Comparison of ENCODE assay signal across 1 cellular context in the genomic region with DNA sequence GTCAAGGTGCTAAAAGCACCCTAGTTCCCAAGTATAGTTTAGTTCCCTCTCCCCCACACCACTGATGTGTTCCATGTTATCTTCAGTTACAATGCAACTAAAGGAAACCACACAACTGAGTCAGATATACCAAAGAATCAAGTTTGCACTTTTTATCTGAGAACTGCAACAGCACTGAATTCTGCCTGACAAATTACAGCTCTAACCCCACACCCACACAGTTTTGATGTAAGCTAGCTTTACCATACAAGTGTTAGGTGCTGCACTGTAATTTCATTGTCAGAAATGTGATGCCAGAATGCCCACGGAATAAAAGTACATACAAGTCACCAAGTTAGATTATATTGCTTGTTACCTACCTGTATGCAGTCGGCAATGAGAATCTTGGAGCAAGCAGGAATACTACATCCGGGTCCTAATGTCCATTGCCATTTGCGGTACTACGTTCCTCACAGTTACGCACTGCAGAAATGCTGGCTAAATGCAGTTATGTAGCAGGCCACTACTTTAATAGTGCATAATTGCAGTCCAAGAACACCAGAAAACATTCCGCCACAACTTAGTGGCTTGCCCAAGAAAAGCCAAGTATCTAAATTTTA.
A peak's percentile ranks its signal among the peaks of the same experiment; 100 is the strongest.
TF ChIP-seq lines count a peak whose summit lies in the region.

No MANE protein-coding gene starts in this region.

TF ChIP-seq in K562, 482 proteins besides CTCF, POLR2A, EP300 and RAD21 (continued from another document and continues in another):
- TF ChIP-seq, protein P1, sequence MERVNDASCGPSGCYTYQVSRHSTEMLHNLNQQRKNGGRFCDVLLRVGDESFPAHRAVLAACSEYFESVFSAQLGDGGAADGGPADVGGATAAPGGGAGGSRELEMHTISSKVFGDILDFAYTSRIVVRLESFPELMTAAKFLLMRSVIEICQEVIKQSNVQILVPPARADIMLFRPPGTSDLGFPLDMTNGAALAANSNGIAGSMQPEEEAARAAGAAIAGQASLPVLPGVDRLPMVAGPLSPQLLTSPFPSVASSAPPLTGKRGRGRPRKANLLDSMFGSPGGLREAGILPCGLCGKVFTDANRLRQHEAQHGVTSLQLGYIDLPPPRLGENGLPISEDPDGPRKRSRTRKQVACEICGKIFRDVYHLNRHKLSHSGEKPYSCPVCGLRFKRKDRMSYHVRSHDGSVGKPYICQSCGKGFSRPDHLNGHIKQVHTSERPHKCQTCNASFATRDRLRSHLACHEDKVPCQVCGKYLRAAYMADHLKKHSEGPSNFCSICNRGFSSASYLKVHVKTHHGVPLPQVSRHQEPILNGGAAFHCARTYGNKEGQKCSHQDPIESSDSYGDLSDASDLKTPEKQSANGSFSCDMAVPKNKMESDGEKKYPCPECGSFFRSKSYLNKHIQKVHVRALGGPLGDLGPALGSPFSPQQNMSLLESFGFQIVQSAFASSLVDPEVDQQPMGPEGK (CRISPR knock-in tag; IDR thresholded peaks at IDR 0.05; ENCODE audit: borderline replicate concordance), result no peak
- TF ChIP-seq IFI16 (CRISPR knock-in tag; IDR thresholded peaks at IDR 0.05), result no peak
- no peak for TF ChIP-seq ZNF644 (tag; IDR thresholded peaks at IDR 0.05; ENCODE audit: low read depth)
- TF ChIP-seq, protein P2, sequence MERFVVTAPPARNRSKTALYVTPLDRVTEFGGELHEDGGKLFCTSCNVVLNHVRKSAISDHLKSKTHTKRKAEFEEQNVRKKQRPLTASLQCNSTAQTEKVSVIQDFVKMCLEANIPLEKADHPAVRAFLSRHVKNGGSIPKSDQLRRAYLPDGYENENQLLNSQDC (CRISPR knock-in tag; IDR thresholded peaks at IDR 0.05), result 0 out of 2 replicates have a peak, but pooled peaks have one; percentile 25
- TF ChIP-seq NFYB (IDR thresholded peaks at IDR 0.05; ENCODE audit: extremely low read depth, insufficient read length), result no peak
- TF ChIP-seq, protein P3, sequence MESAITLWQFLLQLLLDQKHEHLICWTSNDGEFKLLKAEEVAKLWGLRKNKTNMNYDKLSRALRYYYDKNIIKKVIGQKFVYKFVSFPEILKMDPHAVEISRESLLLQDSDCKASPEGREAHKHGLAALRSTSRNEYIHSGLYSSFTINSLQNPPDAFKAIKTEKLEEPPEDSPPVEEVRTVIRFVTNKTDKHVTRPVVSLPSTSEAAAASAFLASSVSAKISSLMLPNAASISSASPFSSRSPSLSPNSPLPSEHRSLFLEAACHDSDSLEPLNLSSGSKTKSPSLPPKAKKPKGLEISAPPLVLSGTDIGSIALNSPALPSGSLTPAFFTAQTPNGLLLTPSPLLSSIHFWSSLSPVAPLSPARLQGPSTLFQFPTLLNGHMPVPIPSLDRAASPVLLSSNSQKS (CRISPR knock-in tag; IDR thresholded peaks at IDR 0.05), result peak; percentile 72; the same call in 1 of the 2 replicates
- TF ChIP-seq SMAD3 (CRISPR knock-in tag; conservative IDR thresholded peaks at IDR 0.05), result 0 out of 2 replicates have a peak, but pooled peaks have one; percentile 48
- TF ChIP-seq NCOR1 (IDR thresholded peaks at IDR 0.05), result peak; percentile 59
- no peak for TF ChIP-seq SRSF1 (IDR thresholded peaks at IDR 0.05; ENCODE audit: low read depth, low read length)
- TF ChIP-seq TAF9B (IDR thresholded peaks at IDR 0.05; ENCODE audit: partially characterized antibody), result no peak
- TF ChIP-seq, protein P4, sequence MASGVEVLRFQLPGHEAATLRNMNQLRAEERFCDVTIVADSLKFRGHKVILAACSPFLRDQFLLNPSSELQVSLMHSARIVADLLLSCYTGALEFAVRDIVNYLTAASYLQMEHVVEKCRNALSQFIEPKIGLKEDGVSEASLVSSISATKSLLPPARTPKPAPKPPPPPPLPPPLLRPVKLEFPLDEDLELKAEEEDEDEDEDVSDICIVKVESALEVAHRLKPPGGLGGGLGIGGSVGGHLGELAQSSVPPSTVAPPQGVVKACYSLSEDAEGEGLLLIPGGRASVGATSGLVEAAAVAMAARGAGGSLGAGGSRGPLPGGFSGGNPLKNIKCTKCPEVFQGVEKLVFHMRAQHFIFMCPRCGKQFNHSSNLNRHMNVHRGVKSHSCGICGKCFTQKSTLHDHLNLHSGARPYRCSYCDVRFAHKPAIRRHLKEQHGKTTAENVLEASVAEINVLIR (CRISPR knock-in tag; IDR thresholded peaks at IDR 0.05), result no peak
- TF ChIP-seq, protein P5, sequence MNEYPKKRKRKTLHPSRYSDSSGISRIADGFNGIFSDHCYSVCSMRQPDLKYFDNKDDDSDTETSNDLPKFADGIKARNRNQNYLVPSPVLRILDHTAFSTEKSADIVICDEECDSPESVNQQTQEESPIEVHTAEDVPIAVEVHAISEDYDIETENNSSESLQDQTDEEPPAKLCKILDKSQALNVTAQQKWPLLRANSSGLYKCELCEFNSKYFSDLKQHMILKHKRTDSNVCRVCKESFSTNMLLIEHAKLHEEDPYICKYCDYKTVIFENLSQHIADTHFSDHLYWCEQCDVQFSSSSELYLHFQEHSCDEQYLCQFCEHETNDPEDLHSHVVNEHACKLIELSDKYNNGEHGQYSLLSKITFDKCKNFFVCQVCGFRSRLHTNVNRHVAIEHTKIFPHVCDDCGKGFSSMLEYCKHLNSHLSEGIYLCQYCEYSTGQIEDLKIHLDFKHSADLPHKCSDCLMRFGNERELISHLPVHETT (CRISPR knock-in tag; conservative IDR thresholded peaks at IDR 0.05 in 1 of 2, IDR thresholded peaks at IDR 0.05 in 1 of 2), result no peak
- TF ChIP-seq SMARCA4 (IDR thresholded peaks at IDR 0.05), result peak; percentile 38; the same call in 1 of the 2 replicates
- TF ChIP-seq TBP (optimal IDR thresholded peaks at IDR 0.05; ENCODE audit: low read depth, low read length), result no peak
- 0 out of 2 replicates have a peak, but pooled peaks have one; percentile 40 for TF ChIP-seq DPF2 (IDR thresholded peaks at IDR 0.05)
- TF ChIP-seq EWSR1 (IDR thresholded peaks at IDR 0.05; ENCODE audit: borderline replicate concordance, low read depth, partially characterized antibody), result peak; percentile 55
- TF ChIP-seq RBFOX2 (IDR thresholded peaks at IDR 0.05; ENCODE audit: low read depth, low read length), result no peak
- TF ChIP-seq TAF15 (IDR thresholded peaks at IDR 0.05; ENCODE audit: low read depth, low read length), result no peak
- no peak for TF ChIP-seq RBM39 (optimal IDR thresholded peaks at IDR 0.05; ENCODE audit: low read depth, low read length)
- no peak for TF ChIP-seq ZBTB17 (CRISPR knock-in tag; IDR thresholded peaks at IDR 0.05)
- 0 out of 4 replicates have a peak, but pooled peaks of 1 of the 2 experiments have one; percentile 5 for TF ChIP-seq NONO (IDR thresholded peaks at IDR 0.05; ENCODE audit: low read depth in 2 of 2, low read length in 1 of 2)
- TF ChIP-seq NFXL1 (CRISPR knock-in tag; IDR thresholded peaks at IDR 0.05), result 0 out of 2 replicates have a peak, but pooled peaks have one; percentile 45
- no peak for TF ChIP-seq HEY1 (CRISPR knock-in tag; IDR thresholded peaks at IDR 0.05; ENCODE audit: borderline replicate concordance)
- no peak for TF ChIP-seq ZNF212 (CRISPR knock-in tag; IDR thresholded peaks at IDR 0.05)
- no peak for TF ChIP-seq SREBF1 (IDR thresholded peaks at IDR 0.05; ENCODE audit: borderline replicate concordance, low read depth, low read length)
- TF ChIP-seq, protein P6, sequence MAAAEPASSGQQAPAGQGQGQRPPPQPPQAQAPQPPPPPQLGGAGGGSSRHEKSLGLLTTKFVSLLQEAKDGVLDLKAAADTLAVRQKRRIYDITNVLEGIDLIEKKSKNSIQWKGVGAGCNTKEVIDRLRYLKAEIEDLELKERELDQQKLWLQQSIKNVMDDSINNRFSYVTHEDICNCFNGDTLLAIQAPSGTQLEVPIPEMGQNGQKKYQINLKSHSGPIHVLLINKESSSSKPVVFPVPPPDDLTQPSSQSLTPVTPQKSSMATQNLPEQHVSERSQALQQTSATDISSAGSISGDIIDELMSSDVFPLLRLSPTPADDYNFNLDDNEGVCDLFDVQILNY (CRISPR knock-in tag; IDR thresholded peaks at IDR 0.05), result no peak
- TF ChIP-seq HDAC1 (IDR thresholded peaks at IDR 0.05), result no peak
- no peak for TF ChIP-seq ZBED1 (IDR thresholded peaks at IDR 0.05)
- TF ChIP-seq ZNF584 (CRISPR knock-in tag; IDR thresholded peaks at IDR 0.05; ENCODE audit: low read depth), result no peak
- TF ChIP-seq CXXC5 (CRISPR knock-in tag; IDR thresholded peaks at IDR 0.05), result no peak
- TF ChIP-seq KDM1A (IDR thresholded peaks at IDR 0.05), result peak; percentile 28 to 41; a peak in 2 of 4 replicates
- no peak for TF ChIP-seq SMAD2 (IDR thresholded peaks at IDR 0.05; ENCODE audit: low read depth, low read length)
- no peak for TF ChIP-seq ZKSCAN8 (CRISPR knock-in tag; IDR thresholded peaks at IDR 0.05)
- no peak for TF ChIP-seq MTA3 (IDR thresholded peaks at IDR 0.05; ENCODE audit: borderline replicate concordance)
- 0 out of 2 replicates have a peak, but pooled peaks have one; percentile 52 for TF ChIP-seq ELF4 (CRISPR knock-in tag; IDR thresholded peaks at IDR 0.05)
- no peak for TF ChIP-seq SAFB (IDR thresholded peaks at IDR 0.05; ENCODE audit: borderline replicate concordance, low read depth, low read length)
- TF ChIP-seq, protein P7, sequence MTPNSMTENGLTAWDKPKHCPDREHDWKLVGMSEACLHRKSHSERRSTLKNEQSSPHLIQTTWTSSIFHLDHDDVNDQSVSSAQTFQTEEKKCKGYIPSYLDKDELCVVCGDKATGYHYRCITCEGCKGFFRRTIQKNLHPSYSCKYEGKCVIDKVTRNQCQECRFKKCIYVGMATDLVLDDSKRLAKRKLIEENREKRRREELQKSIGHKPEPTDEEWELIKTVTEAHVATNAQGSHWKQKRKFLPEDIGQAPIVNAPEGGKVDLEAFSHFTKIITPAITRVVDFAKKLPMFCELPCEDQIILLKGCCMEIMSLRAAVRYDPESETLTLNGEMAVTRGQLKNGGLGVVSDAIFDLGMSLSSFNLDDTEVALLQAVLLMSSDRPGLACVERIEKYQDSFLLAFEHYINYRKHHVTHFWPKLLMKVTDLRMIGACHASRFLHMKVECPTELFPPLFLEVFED (CRISPR knock-in tag; conservative IDR thresholded peaks at IDR 0.05), result peak; percentile 68
- TF ChIP-seq YBX1 (IDR thresholded peaks at IDR 0.05), result no peak
- no peak for TF ChIP-seq MBD2 (IDR thresholded peaks at IDR 0.05; ENCODE audit: borderline replicate concordance, low read depth)
- TF ChIP-seq CCNT2 (IDR thresholded peaks at IDR 0.05; ENCODE audit: borderline replicate concordance, extremely low read depth, insufficient read length, low read depth, low read length), result no peak
- TF ChIP-seq FOXM1 (IDR thresholded peaks at IDR 0.05; ENCODE audit: low read depth), result 0 out of 2 replicates have a peak, but pooled peaks have one; percentile 9
- TF ChIP-seq FOXM1 (CRISPR knock-in tag; IDR thresholded peaks at IDR 0.05; ENCODE audit: low read depth), result no peak
- TF ChIP-seq, protein P8, sequence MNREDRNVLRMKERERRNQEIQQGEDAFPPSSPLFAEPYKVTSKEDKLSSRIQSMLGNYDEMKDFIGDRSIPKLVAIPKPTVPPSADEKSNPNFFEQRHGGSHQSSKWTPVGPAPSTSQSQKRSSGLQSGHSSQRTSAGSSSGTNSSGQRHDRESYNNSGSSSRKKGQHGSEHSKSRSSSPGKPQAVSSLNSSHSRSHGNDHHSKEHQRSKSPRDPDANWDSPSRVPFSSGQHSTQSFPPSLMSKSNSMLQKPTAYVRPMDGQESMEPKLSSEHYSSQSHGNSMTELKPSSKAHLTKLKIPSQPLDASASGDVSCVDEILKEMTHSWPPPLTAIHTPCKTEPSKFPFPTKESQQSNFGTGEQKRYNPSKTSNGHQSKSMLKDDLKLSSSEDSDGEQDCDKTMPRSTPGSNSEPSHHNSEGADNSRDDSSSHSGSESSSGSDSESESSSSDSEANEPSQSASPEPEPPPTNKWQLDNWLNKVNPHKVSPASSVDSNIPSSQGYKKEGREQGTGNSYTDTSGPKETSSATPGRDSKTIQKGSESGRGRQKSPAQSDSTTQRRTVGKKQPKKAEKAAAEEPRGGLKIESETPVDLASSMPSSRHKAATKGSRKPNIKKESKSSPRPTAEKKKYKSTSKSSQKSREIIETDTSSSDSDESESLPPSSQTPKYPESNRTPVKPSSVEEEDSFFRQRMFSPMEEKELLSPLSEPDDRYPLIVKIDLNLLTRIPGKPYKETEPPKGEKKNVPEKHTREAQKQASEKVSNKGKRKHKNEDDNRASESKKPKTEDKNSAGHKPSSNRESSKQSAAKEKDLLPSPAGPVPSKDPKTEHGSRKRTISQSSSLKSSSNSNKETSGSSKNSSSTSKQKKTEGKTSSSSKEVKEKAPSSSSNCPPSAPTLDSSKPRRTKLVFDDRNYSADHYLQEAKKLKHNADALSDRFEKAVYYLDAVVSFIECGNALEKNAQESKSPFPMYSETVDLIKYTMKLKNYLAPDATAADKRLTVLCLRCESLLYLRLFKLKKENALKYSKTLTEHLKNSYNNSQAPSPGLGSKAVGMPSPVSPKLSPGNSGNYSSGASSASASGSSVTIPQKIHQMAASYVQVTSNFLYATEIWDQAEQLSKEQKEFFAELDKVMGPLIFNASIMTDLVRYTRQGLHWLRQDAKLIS (CRISPR knock-in tag; IDR thresholded peaks at IDR 0.05), result no peak
- TF ChIP-seq NCOA6 (IDR thresholded peaks at IDR 0.05), result no peak
- TF ChIP-seq TEAD1 (CRISPR knock-in tag; IDR thresholded peaks at IDR 0.05), result 0 out of 4 replicates have a peak, but pooled peaks of 1 of the 2 experiments have one; percentile 26
- no peak for TF ChIP-seq IRF2 (CRISPR knock-in tag; IDR thresholded peaks at IDR 0.05)
- TF ChIP-seq BDP1 (IDR thresholded peaks at IDR 0.05; ENCODE audit: insufficient read depth, insufficient read length), result no peak
- no peak for TF ChIP-seq KLF13 (tag; IDR thresholded peaks at IDR 0.05; ENCODE audit: borderline replicate concordance, low read depth)
- no peak for TF ChIP-seq KDM4B (IDR thresholded peaks at IDR 0.05; ENCODE audit: borderline replicate concordance in 2 of 2, low read depth in 1 of 2)
- TF ChIP-seq ARNT (IDR thresholded peaks at IDR 0.05), result no peak
- peak; percentile 42; the same call in 1 of the 2 replicates for TF ChIP-seq KLF16 (IDR thresholded peaks at IDR 0.05)
- TF ChIP-seq CCAR2 (IDR thresholded peaks at IDR 0.05; ENCODE audit: low read depth, low read length), result no peak
